In the genomic region with DNA sequence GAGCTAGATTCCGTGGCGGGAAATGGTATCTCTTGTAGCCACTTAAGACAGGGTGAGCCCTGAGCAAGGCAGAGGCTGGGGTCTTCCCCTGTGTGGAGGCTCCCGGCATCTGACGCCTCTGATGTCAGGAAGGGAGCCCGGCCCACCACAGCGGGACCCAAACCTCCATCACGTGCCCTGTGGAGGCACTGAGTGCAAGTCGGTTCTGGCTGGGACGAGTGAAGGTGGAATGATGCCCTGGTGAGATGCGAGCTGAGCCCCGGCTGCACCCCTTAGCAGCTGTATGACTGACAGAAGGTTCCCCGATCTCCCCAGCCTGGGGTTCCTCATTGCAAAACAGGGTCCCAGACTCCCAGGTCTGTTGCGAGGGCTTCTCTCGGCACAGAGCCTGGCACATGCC, we compare ENCODE assay signal across 1 cellular context.
TF ChIP-seq lines count a peak whose summit lies in the region.

No MANE protein-coding gene starts in this region.

TF ChIP-seq in H1, 55 proteins besides CTCF, POLR2A, EP300 and RAD21:
- TF ChIP-seq SP1 (IDR thresholded peaks at IDR 0.05; ENCODE audit: low read depth, low read length) (no peak), CBX8 (IDR thresholded peaks at IDR 0.05; ENCODE audit: borderline replicate concordance, low read depth, low read length) (no peak), POU5F1 (IDR thresholded peaks at IDR 0.05; ENCODE audit: low read depth, low read length) (no peak), NANOG (IDR thresholded peaks at IDR 0.05; ENCODE audit: insufficient read depth, low read depth, low read length, poor library complexity, severe bottlenecking) (no peak), TAF1 (IDR thresholded peaks at IDR 0.05; ENCODE audit: low read depth, low read length) (no peak), KDM4A (IDR thresholded peaks at IDR 0.05; ENCODE audit: low read depth, low read length, severe bottlenecking) (no peak), RXRA (IDR thresholded peaks at IDR 0.05; ENCODE audit: insufficient read depth, low read depth, low read length) (no peak), EZH2 (IDR thresholded peaks at IDR 0.05; ENCODE audit: low read depth, low read length, severe bottlenecking) (no peak), TBP (IDR thresholded peaks at IDR 0.05; ENCODE audit: low read depth, low read length) (no peak), SIRT6 (IDR thresholded peaks at IDR 0.05; ENCODE audit: low read length) (no peak), CHD1 (IDR thresholded peaks at IDR 0.05; ENCODE audit: low read depth, low read length) (no peak), EGR1 (IDR thresholded peaks at IDR 0.05; ENCODE audit: borderline replicate concordance, low read depth, low read length) (no peak)
- TF ChIP-seq, protein P1, sequence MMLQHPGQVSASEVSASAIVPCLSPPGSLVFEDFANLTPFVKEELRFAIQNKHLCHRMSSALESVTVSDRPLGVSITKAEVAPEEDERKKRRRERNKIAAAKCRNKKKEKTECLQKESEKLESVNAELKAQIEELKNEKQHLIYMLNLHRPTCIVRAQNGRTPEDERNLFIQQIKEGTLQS (IDR thresholded peaks at IDR 0.05; ENCODE audit: insufficient read depth, low read depth, low read length): no peak
TF ChIP-seq in H1: peak in this region for 0.
